Comparison of ENCODE assay signal across 1 cellular context in genomic region chr16:73233423-73233762, GRCh38.
TF ChIP-seq lines count a peak whose summit lies in the region.

No MANE protein-coding gene starts in this region.

TF ChIP-seq in IMR-90, 13 proteins besides CTCF, POLR2A, EP300 and RAD21 (continued from another document):
- TF ChIP-seq MXI1 (IDR thresholded peaks at IDR 0.05; ENCODE audit: borderline replicate concordance, low read depth, low read length) (no peak), MAFK (IDR thresholded peaks at IDR 0.05; ENCODE audit: low read depth, low read length) (no peak), BHLHE40 (IDR thresholded peaks at IDR 0.05; ENCODE audit: low read depth, low read length) (no peak), RFX5 (IDR thresholded peaks at IDR 0.05; ENCODE audit: low read depth, low read length) (no peak), RCOR1 (IDR thresholded peaks at IDR 0.05; ENCODE audit: insufficient replicate concordance, low read length) (no peak)
TF ChIP-seq in IMR-90: peak in this region for 0.
